Comparison of ENCODE assay signal across 1 cellular context in the genomic region with DNA sequence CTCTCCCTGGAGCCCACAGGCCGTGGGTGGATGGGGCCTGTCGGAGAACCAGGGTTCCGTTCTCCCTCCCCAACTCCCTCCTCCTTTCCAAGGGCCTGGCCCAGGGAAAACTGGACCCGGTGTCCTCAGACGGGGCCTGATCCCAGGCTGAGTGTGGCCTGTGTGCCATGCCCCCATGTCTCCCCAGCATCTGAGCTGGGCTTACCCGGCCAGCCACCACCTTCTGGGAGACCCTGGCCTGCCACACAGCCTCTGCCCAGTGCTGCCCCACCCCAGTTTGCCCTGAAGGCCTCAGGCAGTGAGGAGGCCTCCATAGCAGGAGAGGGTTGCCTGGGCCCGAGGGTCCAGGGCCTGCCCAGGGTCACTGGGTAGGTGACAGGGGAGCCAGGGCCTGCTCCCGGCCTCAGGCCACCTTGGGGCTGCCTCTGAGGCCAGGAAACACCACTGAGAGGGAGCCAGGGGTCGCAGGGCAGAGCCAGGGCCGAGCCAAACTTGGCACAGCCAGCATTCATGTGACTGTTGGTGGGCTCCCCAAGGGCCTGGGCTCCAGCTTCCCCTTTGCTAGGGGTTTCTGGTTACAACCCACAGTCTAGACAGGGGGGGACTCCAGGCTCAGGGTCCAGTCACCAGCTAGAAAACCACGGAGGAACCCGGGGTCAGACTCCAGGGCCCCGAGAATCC.
TF ChIP-seq lines count a peak whose summit lies in the region.

No MANE protein-coding gene starts in this region.

TF ChIP-seq in GM23338, 12 proteins besides CTCF, POLR2A, EP300 and RAD21 (continued from another document):
- TF ChIP-seq, protein P1, sequence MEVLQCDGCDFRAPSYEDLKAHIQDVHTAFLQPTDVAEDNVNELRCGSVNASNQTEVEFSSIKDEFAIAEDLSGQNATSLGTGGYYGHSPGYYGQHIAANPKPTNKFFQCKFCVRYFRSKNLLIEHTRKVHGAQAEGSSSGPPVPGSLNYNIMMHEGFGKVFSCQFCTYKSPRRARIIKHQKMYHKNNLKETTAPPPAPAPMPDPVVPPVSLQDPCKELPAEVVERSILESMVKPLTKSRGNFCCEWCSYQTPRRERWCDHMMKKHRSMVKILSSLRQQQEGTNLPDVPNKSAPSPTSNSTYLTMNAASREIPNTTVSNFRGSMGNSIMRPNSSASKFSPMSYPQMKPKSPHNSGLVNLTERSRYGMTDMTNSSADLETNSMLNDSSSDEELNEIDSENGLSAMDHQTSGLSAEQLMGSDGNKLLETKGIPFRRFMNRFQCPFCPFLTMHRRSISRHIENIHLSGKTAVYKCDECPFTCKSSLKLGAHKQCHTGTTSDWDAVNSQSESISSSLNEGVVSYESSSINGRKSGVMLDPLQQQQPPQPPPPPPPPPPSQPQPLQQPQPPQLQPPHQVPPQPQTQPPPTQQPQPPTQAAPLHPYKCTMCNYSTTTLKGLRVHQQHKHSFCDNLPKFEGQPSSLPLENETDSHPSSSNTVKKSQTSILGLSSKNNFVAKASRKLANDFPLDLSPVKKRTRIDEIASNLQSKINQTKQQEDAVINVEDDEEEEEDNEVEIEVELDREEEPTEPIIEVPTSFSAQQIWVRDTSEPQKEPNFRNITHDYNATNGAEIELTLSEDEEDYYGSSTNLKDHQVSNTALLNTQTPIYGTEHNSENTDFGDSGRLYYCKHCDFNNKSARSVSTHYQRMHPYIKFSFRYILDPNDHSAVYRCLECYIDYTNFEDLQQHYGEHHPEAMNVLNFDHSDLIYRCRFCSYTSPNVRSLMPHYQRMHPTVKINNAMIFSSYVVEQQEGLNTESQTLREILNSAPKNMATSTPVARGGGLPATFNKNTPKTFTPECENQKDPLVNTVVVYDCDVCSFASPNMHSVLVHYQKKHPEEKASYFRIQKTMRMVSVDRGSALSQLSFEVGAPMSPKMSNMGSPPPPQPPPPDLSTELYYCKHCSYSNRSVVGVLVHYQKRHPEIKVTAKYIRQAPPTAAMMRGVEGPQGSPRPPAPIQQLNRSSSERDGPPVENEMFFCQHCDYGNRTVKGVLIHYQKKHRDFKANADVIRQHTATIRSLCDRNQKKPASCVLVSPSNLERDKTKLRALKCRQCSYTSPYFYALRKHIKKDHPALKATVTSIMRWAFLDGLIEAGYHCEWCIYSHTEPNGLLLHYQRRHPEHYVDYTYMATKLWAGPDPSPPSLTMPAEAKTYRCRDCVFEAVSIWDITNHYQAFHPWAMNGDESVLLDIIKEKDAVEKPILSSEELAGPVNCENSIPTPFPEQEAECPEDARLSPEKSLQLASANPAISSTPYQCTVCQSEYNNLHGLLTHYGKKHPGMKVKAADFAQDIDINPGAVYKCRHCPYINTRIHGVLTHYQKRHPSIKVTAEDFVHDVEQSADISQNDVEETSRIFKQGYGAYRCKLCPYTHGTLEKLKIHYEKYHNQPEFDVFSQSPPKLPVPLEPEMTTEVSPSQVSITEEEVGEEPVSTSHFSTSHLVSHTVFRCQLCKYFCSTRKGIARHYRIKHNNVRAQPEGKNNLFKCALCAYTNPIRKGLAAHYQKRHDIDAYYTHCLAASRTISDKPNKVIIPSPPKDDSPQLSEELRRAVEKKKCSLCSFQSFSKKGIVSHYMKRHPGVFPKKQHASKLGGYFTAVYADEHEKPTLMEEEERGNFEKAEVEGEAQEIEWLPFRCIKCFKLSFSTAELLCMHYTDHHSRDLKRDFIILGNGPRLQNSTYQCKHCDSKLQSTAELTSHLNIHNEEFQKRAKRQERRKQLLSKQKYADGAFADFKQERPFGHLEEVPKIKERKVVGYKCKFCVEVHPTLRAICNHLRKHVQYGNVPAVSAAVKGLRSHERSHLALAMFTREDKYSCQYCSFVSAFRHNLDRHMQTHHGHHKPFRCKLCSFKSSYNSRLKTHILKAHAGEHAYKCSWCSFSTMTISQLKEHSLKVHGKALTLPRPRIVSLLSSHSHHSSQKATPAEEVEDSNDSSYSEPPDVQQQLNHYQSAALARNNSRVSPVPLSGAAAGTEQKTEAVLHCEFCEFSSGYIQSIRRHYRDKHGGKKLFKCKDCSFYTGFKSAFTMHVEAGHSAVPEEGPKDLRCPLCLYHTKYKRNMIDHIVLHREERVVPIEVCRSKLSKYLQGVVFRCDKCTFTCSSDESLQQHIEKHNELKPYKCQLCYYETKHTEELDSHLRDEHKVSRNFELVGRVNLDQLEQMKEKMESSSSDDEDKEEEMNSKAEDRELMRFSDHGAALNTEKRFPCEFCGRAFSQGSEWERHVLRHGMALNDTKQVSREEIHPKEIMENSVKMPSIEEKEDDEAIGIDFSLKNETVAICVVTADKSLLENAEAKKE (CRISPR knock-in tag; IDR thresholded peaks at IDR 0.05) = no peak
- TF ChIP-seq POLR2AphosphoS5 (IDR thresholded peaks at IDR 0.05; ENCODE audit: low read depth) (no peak), ZNF114 (CRISPR knock-in tag; IDR thresholded peaks at IDR 0.05) (no peak), ZNF331 (CRISPR knock-in tag; IDR thresholded peaks at IDR 0.05; ENCODE audit: low read depth) (no peak), CREB1 (CRISPR knock-in tag; IDR thresholded peaks at IDR 0.05; ENCODE audit: low read depth) (no peak), STAT1 (IDR thresholded peaks at IDR 0.05; ENCODE audit: unreplicated experiment) (no peak), EZH2 (IDR thresholded peaks at IDR 0.05; ENCODE audit: low read depth, unreplicated experiment) (no peak)
